ENCODE assay signal across 12 cellular contexts in genomic region chr17:27502526-27503324, GRCh38. TPM values are rescaled to one million over a fixed set of nuclear protein-coding genes. Genes with fewer than 3 reads are reported as not detected.
DNase-seq lines count a peak whose midpoint lies in the region; ATAC-seq and TF ChIP-seq lines count a peak whose summit lies in the region.
"Had no signal": no experiment of that assay in that cellular context is flagged by ENCODE, and none has a peak within 500 bp of the region (broad histone marks: within the 10 kb centered on the region; RNA-seq: fewer than 3 reads in every experiment).

No MANE protein-coding gene starts in this region.

- H3K9me3 ChIP-seq in body of pancreas = no peaks in the 10 kb centered on the region
- peaks cover 0 to 24% (median 17%) of the 10 kb centered on the region in 8 donors for H3K9me3 ChIP-seq in spleen
- no peaks in the 10 kb centered on the region for H3K9me3 ChIP-seq in transverse colon

- WGBS in body of pancreas, 2 donors = 31 to 33% methylated on average over 12 of the region's 12 CpGs
- WGBS in spleen, 5 donors = 71 to 86% (median 80%) methylated on average over 11 to 12 of the region's 12 CpGs
- 77% methylated on average over 12 of the region's 12 CpGs; no CpG with 5 or more reads in 1 of the 2 donors for WGBS in transverse colon (ENCODE audit: low coverage in 1 of 2), 2 donors

- H3K27ac ChIP-seq in body of pancreas (peak overlapping the region; percentile 5 to 36 (median 12)), spleen (no peak overlapping the region), transverse colon (no peak overlapping the region)

- H3K4me3 ChIP-seq in body of pancreas (no peak overlapping the region), retinal pigment epithelial cell (ENCODE audit: low read length) (no peak overlapping the region), spleen (no peak overlapping the region), transverse colon (no peak overlapping the region)

- H3K4me1 ChIP-seq in body of pancreas (peaks cover 73% of the 10 kb centered on the region), spleen (peaks cover 0 to 50% (median 19%) of the 10 kb centered on the region in 6 donors), transverse colon (peaks cover 0 to 6% (median 4%) of the 10 kb centered on the region in 4 donors)

- H3K27me3 ChIP-seq in body of pancreas (no peaks in the 10 kb centered on the region), spleen (replicated peaks in 1 of 7) (no peaks in the 10 kb centered on the region), transverse colon (no peaks in the 10 kb centered on the region)

- intact Hi-C loops in body of pancreas (cut with DNase I) (no loop called here), spleen (cut with DNase I; ENCODE audit: low total_unique reads) (no loop called here), transverse colon (cut with DNase I; ENCODE audit: low total_unique reads) (no loop called here)

- no peak for TF ChIP-seq EP300 in transverse colon (IDR thresholded peaks at IDR 0.05; ENCODE audit: low read depth)

- TF ChIP-seq CTCF in body of pancreas (IDR thresholded peaks at IDR 0.05) (no peak), retinal pigment epithelial cell (conservative IDR thresholded peaks at IDR 0.05; ENCODE audit: low read depth, low read length) (no peak), spleen (IDR thresholded peaks at IDR 0.05 in 8 of 11, conservative IDR thresholded peaks at IDR 0.05 in 3 of 11) (no peak), transverse colon (IDR thresholded peaks at IDR 0.05) (no peak)

- H3K36me3 ChIP-seq in body of pancreas (replicated peaks in 1 of 2; ENCODE audit: insufficient read depth in 1 of 2, low read depth in 2 of 2) (no peaks in the 10 kb centered on the region), spleen (peaks cover 0 to 6% (median 0%) of the 10 kb centered on the region in 6 donors), transverse colon (no peaks in the 10 kb centered on the region)

- no peak for ATAC-seq in body of pancreas
- ATAC-seq: activated T-cell treated with anti-CD3 and anti-CD28 coated beads, Interleukin-2, amount 50 U/mL, for 72 hours had no signal

- in situ Hi-C loops in transverse colon (cut with MboI; ENCODE audit: low pct_ligation_motif_present in 1 of 4, low pct_unique_long_range_greater_than_20kb in 1 of 4, low sequenced_read_pairs in 3 of 4) = loop anchor here in 2 of 4 donors (10.0 to 25.0 kb wide), 2 partner anchors 62 to 135 kb away; partner anchors contain the start of gene LGALS9 (in 1 of the 2)

- TF ChIP-seq POLR2A in body of pancreas (IDR thresholded peaks at IDR 0.05) = peak in 1 of 3 donors; percentile 7
- TF ChIP-seq POLR2A in spleen (IDR thresholded peaks at IDR 0.05) = no peak
- TF ChIP-seq POLR2A in transverse colon (IDR thresholded peaks at IDR 0.05) = no peak

- DNase-seq in EH (ENCODE audit: low read depth) = peak; percentile 92
- peak in 2 of 4 donors; percentile 27 to 38 for DNase-seq in body of pancreas
- peak in 26 of 51 donors; percentile 10 to 69 (median 40) for DNase-seq in hypothalamus (lab: John Stamatoyannopoulos, UW)
- peak; percentile 67 for DNase-seq in retinal pigment epithelial cell (ENCODE audit: low read depth)
- DNase-seq in cerebellum (ENCODE audit: low spot score) = no peak
- no peak for DNase-seq in spleen
- DNase-seq in transverse colon = no peak
- DNase-seq in NCI-H2107 (lab: John Stamatoyannopoulos, UW) = no peak
- DNase-seq: activated T-cell treated with anti-CD3 and anti-CD28 coated beads, Interleukin-2, amount 50 U/mL, for 72 hours; cortex of kidney; NCI-H2029; WERI-Rb-1 had no signal

RNA-seq across cellular contexts. Expression of gene KSR1, which starts 46.5 kb away (rescaled TPM):
- 100 to 1,000 TPM in 1 of 2 donors, 10 to 100 TPM in 1; 99.9 to 142 TPM for total RNA-seq in body of pancreas
- 43.8 TPM for total RNA-seq in cerebellum
- 100 to 1,000 TPM in 1 of 7 donors, 10 to 100 TPM in 6; 35.2 to 100 (median 58.7) TPM for total RNA-seq in spleen
- 10 to 100 TPM in 2 of 3 donors, 1 to 10 TPM in 1; 6.4 to 24.0 (median 12.0) TPM for polyA plus RNA-seq in spleen
- total RNA-seq in transverse colon = 10 to 100 TPM in 3 of 4 donors, 1 to 10 TPM in 1; 8.2 to 55.7 (median 30.9) TPM

Comparison
In these comparisons a context has a peak if more than half of its experiments do, and no peak if none do; other contexts are left out.
1. DNase-seq: peak in EH (single experiment), hypothalamus (26 of 51) and retinal pigment epithelial cell (single experiment); none in cerebellum (single experiment), spleen (single experiment), transverse colon (single experiment) and NCI-H2107 (single experiment).
2. H3K27ac ChIP-seq: peak in body of pancreas (4 of 4); none in spleen (0 of 8) and transverse colon (0 of 4).